In the genomic region with DNA sequence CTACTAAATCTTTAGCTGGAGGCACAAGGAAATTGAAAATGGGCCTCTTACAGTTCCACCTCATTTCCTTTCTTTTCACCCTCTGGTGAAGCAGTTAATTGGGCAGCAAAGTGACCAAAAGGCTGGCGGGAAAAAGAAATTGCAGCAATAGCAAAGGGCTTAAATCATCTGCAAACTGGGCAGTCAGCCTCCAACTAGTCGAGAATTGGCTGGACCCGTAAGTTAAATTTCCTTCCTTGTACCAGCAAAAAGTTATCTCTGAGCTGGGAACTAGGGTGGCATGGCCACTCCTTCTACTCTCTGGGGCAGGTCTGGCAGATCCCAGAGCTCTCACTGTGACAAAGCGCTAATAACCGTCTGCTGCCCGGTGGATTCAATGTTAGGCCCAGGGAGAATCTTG, we compare ENCODE assay signal across 26 cellular contexts. TPM values are rescaled to one million over a fixed set of nuclear protein-coding genes. Genes with fewer than 3 reads are reported as not detected.
DNase-seq lines count a peak whose midpoint lies in the region; ATAC-seq and TF ChIP-seq lines count a peak whose summit lies in the region.
"Had no signal": no experiment of that assay in that cellular context is flagged by ENCODE, and none has a peak within 500 bp of the region (broad histone marks: within the 10 kb centered on the region; RNA-seq: fewer than 3 reads in every experiment).

No MANE protein-coding gene starts in this region.

- 30 to 35% methylated on average over 6 of the region's 6 CpGs for WGBS in esophagus squamous epithelium, 2 donors
- 56 to 74% (median 69%) methylated on average over 6 of the region's 6 CpGs for WGBS in stomach, 5 donors

- no peak for TF ChIP-seq POLR2A in esophagus squamous epithelium (IDR thresholded peaks at IDR 0.05)
- no peak for TF ChIP-seq POLR2A in stomach (IDR thresholded peaks at IDR 0.05)

- H3K27ac ChIP-seq in HUES6 (ENCODE audit: low read depth, low read length), result peak overlapping the region; percentile 57; the same call in 1 of the 2 replicates
- peak overlapping the region; percentile 1 to 75 (median 32) for H3K27ac ChIP-seq in esophagus squamous epithelium
- peak overlapping the region; percentile 68 for H3K27ac ChIP-seq in right atrium auricular region
- peak overlapping the region in 3 of 5 donors; percentile 6 to 36 (median 35) for H3K27ac ChIP-seq in stomach
- H3K27ac ChIP-seq: brain microvascular endothelial cell, pancreas had no signal

- H3K4me1 ChIP-seq in HUES6 (ENCODE audit: control insufficient read depth, insufficient read depth, low read length), result peaks cover 40% of the 10 kb centered on the region
- peaks cover 0 to 55% (median 32%) of the 10 kb centered on the region in 3 donors for H3K4me1 ChIP-seq in esophagus squamous epithelium
- H3K4me1 ChIP-seq in right atrium auricular region, result peaks cover 0 to 36% of the 10 kb centered on the region in 2 donors
- peaks cover 2 to 33% (median 19%) of the 10 kb centered on the region in 4 donors for H3K4me1 ChIP-seq in stomach
- H3K4me1 ChIP-seq: transverse colon had no signal

- no peaks in the 10 kb centered on the region for H3K9me3 ChIP-seq in HUES6 (ENCODE audit: control insufficient read depth, insufficient read depth, low read depth, low read length)
- H3K9me3 ChIP-seq in esophagus squamous epithelium, result no peaks in the 10 kb centered on the region
- no peaks in the 10 kb centered on the region for H3K9me3 ChIP-seq in right atrium auricular region
- no peaks in the 10 kb centered on the region for H3K9me3 ChIP-seq in stomach
- H3K9me3 ChIP-seq: pancreas, transverse colon had no signal

- no peak for DNase-seq in esophagus squamous epithelium (lab: John Stamatoyannopoulos, UW)
- DNase-seq in right atrium auricular region (ENCODE audit: low spot score), result peak; percentile 56
- no peak for DNase-seq in stomach
- no peak for DNase-seq in NCI-H524 (lab: John Stamatoyannopoulos, UW)
- no peak for DNase-seq in stimulated activated CD4-positive, alpha-beta T cell treated with anti-CD3 and anti-CD28 coated beads, Interleukin-1b, Interleukin-23, amount 100 ng/mL, for 48 hours
- DNase-seq: activated CD4-positive, alpha-beta T cell treated with anti-CD3 and anti-CD28 coated beads for 48 hours; activated CD8-positive, alpha-beta memory T cell treated with anti-CD3 and anti-CD28 coated beads, Interleukin-2, amount 10 ng/mL, durations not matched to agents 7 days and 5 days; activated naive CD8-positive, alpha-beta T cell treated with anti-CD3 and anti-CD28 coated beads, Interleukin-2, amount 10 ng/mL, durations not matched to agents 7 days and 5 days; AML-193; brain microvascular endothelial cell; CD8-positive, alpha-beta memory T cell; cortex of kidney; foreskin melanocyte; naive thymus-derived CD8-positive, alpha-beta T cell; NCI-H526 treated with DMSO at 0.1 percent for 48 hours; pancreas; stimulated activated CD4-positive, alpha-beta T cell treated with anti-CD3 and anti-CD28 coated beads, Interleukin-2, amount 100 ng/mL, for 48 hours; stimulated activated naive CD8-positive, alpha-beta T cell treated with anti-CD3 and anti-CD28 coated beads, Interleukin-15, Interleukin-2, amounts not matched to agents 100 U/mL and 50 U/mL, for 24 hours; transverse colon had no signal

- H3K27me3 ChIP-seq in HUES6 (ENCODE audit: control insufficient read depth, insufficient read depth, low read length) (no peaks in the 10 kb centered on the region), esophagus squamous epithelium (no peaks in the 10 kb centered on the region), right atrium auricular region (no peaks in the 10 kb centered on the region), stomach (no peaks in the 10 kb centered on the region)
- H3K27me3 ChIP-seq: brain microvascular endothelial cell, pancreas, transverse colon had no signal

- peaks cover 100% of the 10 kb centered on the region for H3K36me3 ChIP-seq in HUES6 (ENCODE audit: control insufficient read depth, insufficient read depth, low read length)
- peaks cover 18 to 100% (median 68%) of the 10 kb centered on the region in 3 donors for H3K36me3 ChIP-seq in esophagus squamous epithelium
- H3K36me3 ChIP-seq in right atrium auricular region, result peaks cover 76% of the 10 kb centered on the region
- H3K36me3 ChIP-seq in stomach, result peaks cover 89 to 100% (median 100%) of the 10 kb centered on the region in 4 donors

- H3K4me3 ChIP-seq in HUES6 (ENCODE audit: low read depth, low read length) (no peak overlapping the region), esophagus squamous epithelium (no peak overlapping the region), right atrium auricular region (no peak overlapping the region), stomach (no peak overlapping the region)
- H3K4me3 ChIP-seq: pancreas, skin epidermis, transverse colon had no signal

- TF ChIP-seq EP300 in stomach (IDR thresholded peaks at IDR 0.05), result no peak

- TF ChIP-seq CTCF in esophagus squamous epithelium (IDR thresholded peaks at IDR 0.05), result no peak
- no peak for TF ChIP-seq CTCF in right atrium auricular region (IDR thresholded peaks at IDR 0.05)
- no peak for TF ChIP-seq CTCF in stomach (IDR thresholded peaks at IDR 0.05)

- H3K9ac ChIP-seq in HUES6 (ENCODE audit: low read length), result no peak overlapping the region

- intact Hi-C loops in esophagus squamous epithelium (cut with DNase I), result no loop called here
- intact Hi-C loops in stomach (cut with DNase I; ENCODE audit: low total_unique reads), result no loop called here

- no peak for ATAC-seq in GM19351 (IDR thresholded peaks at IDR 0.05; ENCODE audit: unreplicated experiment)
- ATAC-seq in HG03280 (IDR thresholded peaks at IDR 0.05; ENCODE audit: unreplicated experiment), result no peak
- ATAC-seq: activated CD8-positive, alpha-beta memory T cell treated with anti-CD3 and anti-CD28 coated beads, Interleukin-2, amount 10 ng/mL, durations not matched to agents 7 days and 5 days; activated T-helper 17 cell treated with anti-CD3 and anti-CD28 coated beads, Interleukin-2, amount 50 U/mL, for 72 hours; naive thymus-derived CD8-positive, alpha-beta T cell; pancreas; stimulated activated naive CD8-positive, alpha-beta T cell treated with anti-CD3 and anti-CD28 coated beads, Interleukin-15, Interleukin-2, amounts not matched to agents 100 U/mL and 50 U/mL, for 24 hours had no signal

RNA-seq across cellular contexts. Expression of a gene that starts 33.5 kb away (rescaled TPM):
- not detected for total RNA-seq in esophagus squamous epithelium
- total RNA-seq in right atrium auricular region, result 1 to 10 TPM; 1.5 to 3.6 TPM
- not detected for total RNA-seq in stomach
- polyA plus RNA-seq in stomach, result not detected
- total RNA-seq: activated CD8-positive, alpha-beta memory T cell treated with anti-CD3 and anti-CD28 coated beads, Interleukin-2, amount 10 ng/mL, durations not matched to agents 7 days and 5 days; activated naive CD8-positive, alpha-beta T cell treated with anti-CD3 and anti-CD28 coated beads, Interleukin-2, amount 10 ng/mL, durations not matched to agents 7 days and 5 days; activated T-helper 17 cell treated with anti-CD3 and anti-CD28 coated beads, Interleukin-2, amount 50 U/mL, for 72 hours; CD8-positive, alpha-beta memory T cell; endothelial cell of umbilical vein; kidney epithelial cell; naive thymus-derived CD8-positive, alpha-beta T cell; pancreas; transverse colon had no signal
- polyA plus RNA-seq: CD8-positive, alpha-beta memory T cell; endothelial cell of umbilical vein; naive thymus-derived CD8-positive, alpha-beta T cell had no signal

RNA-seq across cellular contexts. Expression of a gene that starts 48.8 kb away (rescaled TPM):
- under 1 TPM; 0.40 to 0.95 (median 0.55) TPM for total RNA-seq in esophagus squamous epithelium
- 1 to 10 TPM; 3.8 to 5.8 TPM for total RNA-seq in right atrium auricular region
- total RNA-seq in stomach, result 1 to 10 TPM in 2 of 5 donors, under 1 TPM in 2, not detected in 1; 0.43 to 6.4 (median 2.8) TPM
- 1 to 10 TPM; 1.4 to 3.5 (median 1.8) TPM for polyA plus RNA-seq in stomach

RNA-seq across cellular contexts. Expression of a gene that starts 49.0 kb away (rescaled TPM):
- total RNA-seq in esophagus squamous epithelium, result 100 to 1,000 TPM; 104 to 167 (median 137) TPM
- total RNA-seq in right atrium auricular region, result 100 to 1,000 TPM; 126 to 129 TPM
- 100 to 1,000 TPM in 3 of 5 donors, 10 to 100 TPM in 2; 48.4 to 163 (median 117) TPM for total RNA-seq in stomach
- 10 to 100 TPM; 32.5 to 76.3 (median 63.1) TPM for polyA plus RNA-seq in stomach
